1 cellular context compared by ENCODE assay signal in genomic region chr1:53992085-53992874, GRCh38.
TF ChIP-seq lines count a peak whose summit lies in the region.

No MANE protein-coding gene starts in this region.

TF ChIP-seq in HepG2, 621 proteins besides CTCF, POLR2A, EP300 and RAD21 (continued from another document and continues in another):
- TF ChIP-seq TIGD3 (CRISPR knock-in tag; IDR thresholded peaks at IDR 0.05; ENCODE audit: borderline replicate concordance) (no peak), CC2D1A (CRISPR knock-in tag; IDR thresholded peaks at IDR 0.05) (no peak), SCMH1 (CRISPR knock-in tag; IDR thresholded peaks at IDR 0.05; ENCODE audit: borderline replicate concordance) (no peak), YY1 (IDR thresholded peaks at IDR 0.05; ENCODE audit: insufficient read depth, insufficient replicate concordance, low read depth, low read length) (no peak), BCL6 (CRISPR knock-in tag; IDR thresholded peaks at IDR 0.05) (no peak), ZNF331 (CRISPR knock-in tag; IDR thresholded peaks at IDR 0.05) (peak; percentile 53), SALL2 (CRISPR knock-in tag; IDR thresholded peaks at IDR 0.05) (no peak), ZSCAN20 (CRISPR knock-in tag; IDR thresholded peaks at IDR 0.05; ENCODE audit: borderline replicate concordance) (no peak), IRF2 (CRISPR knock-in tag; IDR thresholded peaks at IDR 0.05) (0 out of 2 replicates have a peak, but pooled peaks have one; percentile 51), MTF1 (CRISPR knock-in tag; IDR thresholded peaks at IDR 0.05) (no peak), DMAP1 (CRISPR knock-in tag; IDR thresholded peaks at IDR 0.05) (no peak), MTERF4 (CRISPR knock-in tag; IDR thresholded peaks at IDR 0.05) (no peak), ERF (CRISPR knock-in tag; IDR thresholded peaks at IDR 0.05) (0 out of 2 replicates have a peak, but pooled peaks have one; percentile 28), PLSCR1 (CRISPR knock-in tag; IDR thresholded peaks at IDR 0.05; ENCODE audit: borderline replicate concordance) (no peak), POGZ (CRISPR knock-in tag; IDR thresholded peaks at IDR 0.05) (no peak), FOXK2 (IDR thresholded peaks at IDR 0.05) (no peak), ZNF766 (CRISPR knock-in tag; IDR thresholded peaks at IDR 0.05; ENCODE audit: borderline replicate concordance) (no peak), SOX13 (IDR thresholded peaks at IDR 0.05) (no peak), SOX13 (CRISPR knock-in tag; conservative IDR thresholded peaks at IDR 0.05 in 1 of 2, IDR thresholded peaks at IDR 0.05 in 1 of 2) (peak in 1 of 2 experiments; percentile 2; a peak in 1 of 4 replicates), YEATS4 (CRISPR knock-in tag; IDR thresholded peaks at IDR 0.05; ENCODE audit: borderline replicate concordance) (no peak), ZNF317 (CRISPR knock-in tag; IDR thresholded peaks at IDR 0.05) (no peak), ZNF260 (CRISPR knock-in tag; IDR thresholded peaks at IDR 0.05; ENCODE audit: borderline replicate concordance, low read depth) (no peak), FUBP1 (CRISPR knock-in tag; IDR thresholded peaks at IDR 0.05; ENCODE audit: borderline replicate concordance) (no peak), FLYWCH1 (CRISPR knock-in tag; IDR thresholded peaks at IDR 0.05) (no peak), PRMT3 (CRISPR knock-in tag; IDR thresholded peaks at IDR 0.05; ENCODE audit: borderline replicate concordance, low read depth) (no peak), RARA (CRISPR knock-in tag; IDR thresholded peaks at IDR 0.05) (no peak), ATM (IDR thresholded peaks at IDR 0.05; ENCODE audit: borderline replicate concordance) (no peak), ZNF678 (CRISPR knock-in tag; IDR thresholded peaks at IDR 0.05) (no peak), POLR2AphosphoS5 (IDR thresholded peaks at IDR 0.05; ENCODE audit: low read depth, low read length) (no peak), ZNF138 (CRISPR knock-in tag; IDR thresholded peaks at IDR 0.05; ENCODE audit: low read depth) (no peak), ARNT (IDR thresholded peaks at IDR 0.05) (no peak), ZNF580 (CRISPR knock-in tag; IDR thresholded peaks at IDR 0.05; ENCODE audit: borderline replicate concordance, low read depth) (no peak), ZNF547 (CRISPR knock-in tag; IDR thresholded peaks at IDR 0.05) (0 out of 2 replicates have a peak, but pooled peaks have one; percentile 26), ZNF468 (CRISPR knock-in tag; IDR thresholded peaks at IDR 0.05) (no peak), KLF11 (CRISPR knock-in tag; IDR thresholded peaks at IDR 0.05) (no peak), TSC22D2 (CRISPR knock-in tag; IDR thresholded peaks at IDR 0.05; ENCODE audit: borderline replicate concordance) (no peak; the same call in 1 of the 2 replicates), ZNF143 (CRISPR knock-in tag; IDR thresholded peaks at IDR 0.05) (no peak), KDM5B (CRISPR knock-in tag; IDR thresholded peaks at IDR 0.05; ENCODE audit: borderline replicate concordance) (no peak), ONECUT2 (CRISPR knock-in tag; IDR thresholded peaks at IDR 0.05) (no peak), KDM5A (IDR thresholded peaks at IDR 0.05; ENCODE audit: borderline replicate concordance, low read length) (no peak), REXO4 (CRISPR knock-in tag; IDR thresholded peaks at IDR 0.05; ENCODE audit: borderline replicate concordance) (no peak), JUN (CRISPR knock-in tag; IDR thresholded peaks at IDR 0.05) (no peak), KDM1A (CRISPR knock-in tag; IDR thresholded peaks at IDR 0.05) (no peak), GLI4 (CRISPR knock-in tag; IDR thresholded peaks at IDR 0.05; ENCODE audit: borderline replicate concordance) (no peak), ISX (CRISPR knock-in tag; conservative IDR thresholded peaks at IDR 0.05) (no peak), MYNN (CRISPR knock-in tag; IDR thresholded peaks at IDR 0.05; ENCODE audit: low read depth) (no peak), ZNF687 (CRISPR knock-in tag; IDR thresholded peaks at IDR 0.05) (peak; percentile 9; the same call in 1 of the 2 replicates), AGO1 (IDR thresholded peaks at IDR 0.05; ENCODE audit: low read depth, low read length, poor library complexity, severe bottlenecking) (no peak), ETV5 (CRISPR knock-in tag; IDR thresholded peaks at IDR 0.05; ENCODE audit: borderline replicate concordance) (0 out of 2 replicates have a peak, but pooled peaks have one; percentile 14), RFXANK (CRISPR knock-in tag; IDR thresholded peaks at IDR 0.05) (no peak), STAT6 (CRISPR knock-in tag; IDR thresholded peaks at IDR 0.05; ENCODE audit: borderline replicate concordance) (no peak), ETV6 (CRISPR knock-in tag; conservative IDR thresholded peaks at IDR 0.05) (no peak), JDP2 (CRISPR knock-in tag; IDR thresholded peaks at IDR 0.05; ENCODE audit: borderline replicate concordance) (no peak), DNMT3B (CRISPR knock-in tag; conservative IDR thresholded peaks at IDR 0.05) (no peak)
- TF ChIP-seq, protein P1, sequence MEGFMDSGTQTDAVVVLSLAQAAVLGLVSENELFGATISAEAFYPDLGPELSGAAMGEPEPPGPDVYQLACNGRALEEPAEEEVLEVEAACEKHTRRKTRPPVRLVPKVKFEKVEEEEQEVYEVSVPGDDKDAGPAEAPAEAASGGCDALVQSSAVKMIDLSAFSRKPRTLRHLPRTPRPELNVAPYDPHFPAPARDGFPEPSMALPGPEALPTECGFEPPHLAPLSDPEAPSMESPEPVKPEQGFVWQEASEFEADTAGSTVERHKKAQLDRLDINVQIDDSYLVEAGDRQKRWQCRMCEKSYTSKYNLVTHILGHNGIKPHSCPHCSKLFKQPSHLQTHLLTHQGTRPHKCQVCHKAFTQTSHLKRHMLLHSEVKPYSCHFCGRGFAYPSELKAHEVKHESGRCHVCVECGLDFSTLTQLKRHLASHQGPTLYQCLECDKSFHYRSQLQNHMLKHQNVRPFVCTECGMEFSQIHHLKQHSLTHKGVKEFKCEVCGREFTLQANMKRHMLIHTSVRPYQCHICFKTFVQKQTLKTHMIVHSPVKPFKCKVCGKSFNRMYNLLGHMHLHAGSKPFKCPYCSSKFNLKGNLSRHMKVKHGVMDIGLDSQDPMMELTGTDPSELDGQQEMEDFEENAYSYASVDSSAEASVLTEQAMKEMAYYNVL (CRISPR knock-in tag; IDR thresholded peaks at IDR 0.05; ENCODE audit: borderline replicate concordance) = no peak
- TF ChIP-seq, protein P2, sequence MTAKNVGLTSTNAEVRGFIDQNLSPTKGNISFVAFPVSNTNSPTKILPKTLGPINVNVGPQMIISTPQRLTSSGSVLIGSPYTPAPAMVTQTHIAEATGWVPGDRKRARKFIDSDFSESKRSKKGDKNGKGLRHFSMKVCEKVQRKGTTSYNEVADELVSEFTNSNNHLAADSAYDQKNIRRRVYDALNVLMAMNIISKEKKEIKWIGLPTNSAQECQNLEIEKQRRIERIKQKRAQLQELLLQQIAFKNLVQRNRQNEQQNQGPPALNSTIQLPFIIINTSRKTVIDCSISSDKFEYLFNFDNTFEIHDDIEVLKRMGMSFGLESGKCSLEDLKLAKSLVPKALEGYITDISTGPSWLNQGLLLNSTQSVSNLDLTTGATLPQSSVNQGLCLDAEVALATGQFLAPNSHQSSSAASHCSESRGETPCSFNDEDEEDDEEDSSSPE (CRISPR knock-in tag; IDR thresholded peaks at IDR 0.05) = no peak
- TF ChIP-seq, protein P3, sequence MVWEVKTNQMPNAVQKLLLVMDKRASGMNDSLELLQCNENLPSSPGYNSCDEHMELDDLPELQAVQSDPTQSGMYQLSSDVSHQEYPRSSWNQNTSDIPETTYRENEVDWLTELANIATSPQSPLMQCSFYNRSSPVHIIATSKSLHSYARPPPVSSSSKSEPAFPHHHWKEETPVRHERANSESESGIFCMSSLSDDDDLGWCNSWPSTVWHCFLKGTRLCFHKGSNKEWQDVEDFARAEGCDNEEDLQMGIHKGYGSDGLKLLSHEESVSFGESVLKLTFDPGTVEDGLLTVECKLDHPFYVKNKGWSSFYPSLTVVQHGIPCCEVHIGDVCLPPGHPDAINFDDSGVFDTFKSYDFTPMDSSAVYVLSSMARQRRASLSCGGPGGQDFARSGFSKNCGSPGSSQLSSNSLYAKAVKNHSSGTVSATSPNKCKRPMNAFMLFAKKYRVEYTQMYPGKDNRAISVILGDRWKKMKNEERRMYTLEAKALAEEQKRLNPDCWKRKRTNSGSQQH (CRISPR knock-in tag; IDR thresholded peaks at IDR 0.05; ENCODE audit: low read depth) = no peak
